Comparison of ENCODE assay signal across 28 cellular contexts in genomic region chr18:39506581-39506980, GRCh38.
"Had no signal": no experiment of that assay in that cellular context is flagged by ENCODE, and none has a peak within 500 bp of the region (broad histone marks: within the 10 kb centered on the region; RNA-seq: fewer than 3 reads in every experiment).

No MANE protein-coding gene starts in this region.

- H3K27ac Mint-ChIP-seq: stimulated activated effector memory CD8-positive, alpha-beta T cell treated with anti-CD3 and anti-CD28 coated beads, Interleukin-12 subunit alpha, Interleukin-12 subunit beta, amount 100 ng/mL, for 72 hours; stimulated activated memory B cell treated with anti-CD40 and anti-IgM and Interleukin-4, amounts not matched to agents 10 μg/mL and 1 μg/mL and 100 μg/mL, for 72 hours; stimulated activated naive B cell treated with anti-CD40 and anti-IgM and Interleukin-4, amounts not matched to agents 10 μg/mL and 1 μg/mL and 100 μg/mL, for 72 hours; stimulated activated naive CD8-positive, alpha-beta T cell treated with anti-CD3 and anti-CD28 coated beads, Interleukin-15, amount 100 ng/mL, for 72 hours; stimulated activated naive CD8-positive, alpha-beta T cell treated with anti-CD3 and anti-CD28 coated beads, Interleukin-15, Interleukin-2, amounts not matched to agents 100 ng/mL and 50 ng/mL, for 24 hours had no signal

- H3K27me3 ChIP-seq: stomach, suprapubic skin, testis, thyroid gland, tibial artery, tibial nerve, transverse colon, upper lobe of left lung, upper lobe of right lung, uterus, vagina had no signal

- DNase-seq: stimulated activated CD4-positive, alpha-beta T cell treated with anti-CD3 and anti-CD28 coated beads, Interleukin-2, amount 100 ng/mL, for 48 hours; stimulated activated CD4-positive, alpha-beta T cell treated with anti-CD3 and anti-CD28 coated beads, Interleukin-4, amount 100 ng/mL, for 1 hour; stimulated activated CD4-positive, alpha-beta T cell treated with anti-CD3 and anti-CD28 coated beads, Interleukin-4, amount 100 ng/mL, for 24 hours; stimulated activated CD4-positive, alpha-beta T cell treated with anti-CD3 and anti-CD28 coated beads, Interleukin-4, amount 100 ng/mL, for 4 hours; stimulated activated CD8-positive, alpha-beta memory T cell treated with anti-CD3 and anti-CD28 coated beads, Interleukin-4, amount 100 ng/mL, for 48 hours; stimulated activated naive B cell treated with anti-CD40 and anti-IgM and Interleukin-4, amounts not matched to agents 10 μg/mL and 1 μg/mL and 100 μg/mL, for 72 hours; stimulated activated naive CD4-positive, alpha-beta T cell; stimulated activated naive CD4-positive, alpha-beta T cell treated with Interleukin-2 at 50 U/mL for 16 hours; stimulated activated naive CD8-positive, alpha-beta T cell treated with anti-CD3 and anti-CD28 coated beads, Interleukin-15, amount 100 ng/mL, for 72 hours; stimulated activated naive CD8-positive, alpha-beta T cell treated with anti-CD3 and anti-CD28 coated beads, Interleukin-15, Interleukin-2, amounts not matched to agents 100 U/mL and 50 U/mL, for 24 hours; stomach; substantia nigra; testis; thyroid gland; tibial artery; transverse colon; trophoblast cell; upper lobe of left lung; upper lobe of right lung; uterus had no signal

- ATAC-seq: stimulated activated effector memory CD8-positive, alpha-beta T cell treated with anti-CD3 and anti-CD28 coated beads, Interleukin-12 subunit alpha, Interleukin-12 subunit beta, amount 100 ng/mL, for 72 hours; stimulated activated memory B cell treated with anti-CD40 and anti-IgM and Interleukin-4, amounts not matched to agents 10 μg/mL and 1 μg/mL and 100 μg/mL, for 72 hours; stimulated activated naive B cell treated with anti-CD40 and anti-IgM and Interleukin-4, amounts not matched to agents 10 μg/mL and 1 μg/mL and 100 μg/mL, for 72 hours; stimulated activated naive CD8-positive, alpha-beta T cell treated with anti-CD3 and anti-CD28 coated beads, Interleukin-15, amount 100 ng/mL, for 72 hours; stimulated activated naive CD8-positive, alpha-beta T cell treated with anti-CD3 and anti-CD28 coated beads, Interleukin-15, Interleukin-2, amounts not matched to agents 100 U/mL and 50 U/mL, for 24 hours; upper lobe of right lung had no signal

- H3K36me3 Mint-ChIP-seq: stimulated activated effector memory CD8-positive, alpha-beta T cell treated with anti-CD3 and anti-CD28 coated beads, Interleukin-12 subunit alpha, Interleukin-12 subunit beta, amount 100 ng/mL, for 72 hours; stimulated activated memory B cell treated with anti-CD40 and anti-IgM and Interleukin-4, amounts not matched to agents 10 μg/mL and 1 μg/mL and 100 μg/mL, for 72 hours; stimulated activated naive B cell treated with anti-CD40 and anti-IgM and Interleukin-4, amounts not matched to agents 10 μg/mL and 1 μg/mL and 100 μg/mL, for 72 hours had no signal

- H3K4me1 Mint-ChIP-seq: stimulated activated effector memory CD8-positive, alpha-beta T cell treated with anti-CD3 and anti-CD28 coated beads, Interleukin-12 subunit alpha, Interleukin-12 subunit beta, amount 100 ng/mL, for 72 hours; stimulated activated memory B cell treated with anti-CD40 and anti-IgM and Interleukin-4, amounts not matched to agents 10 μg/mL and 1 μg/mL and 100 μg/mL, for 72 hours; stimulated activated naive B cell treated with anti-CD40 and anti-IgM and Interleukin-4, amounts not matched to agents 10 μg/mL and 1 μg/mL and 100 μg/mL, for 72 hours; stimulated activated naive CD8-positive, alpha-beta T cell treated with anti-CD3 and anti-CD28 coated beads, Interleukin-15, amount 100 ng/mL, for 72 hours had no signal

- H3K4me3 ChIP-seq: stomach, suprapubic skin, testis, thoracic aorta, thyroid gland, tibial artery, tibial nerve, transverse colon, upper lobe of left lung, upper lobe of right lung, uterus, vagina had no signal

- H3K27me3 Mint-ChIP-seq: stimulated activated memory B cell treated with anti-CD40 and anti-IgM and Interleukin-4, amounts not matched to agents 10 μg/mL and 1 μg/mL and 100 μg/mL, for 72 hours; stimulated activated naive B cell treated with anti-CD40 and anti-IgM and Interleukin-4, amounts not matched to agents 10 μg/mL and 1 μg/mL and 100 μg/mL, for 72 hours; stimulated activated naive CD8-positive, alpha-beta T cell treated with anti-CD3 and anti-CD28 coated beads, Interleukin-15, amount 100 ng/mL, for 72 hours; stimulated activated naive CD8-positive, alpha-beta T cell treated with anti-CD3 and anti-CD28 coated beads, Interleukin-15, Interleukin-2, amounts not matched to agents 100 ng/mL and 50 ng/mL, for 24 hours had no signal

- H3K27ac ChIP-seq: stomach, suprapubic skin, testis, thoracic aorta, thyroid gland, tibial artery, tibial nerve, transverse colon, upper lobe of left lung, upper lobe of right lung, uterus, vagina had no signal

- H3K36me3 ChIP-seq: stomach, suprapubic skin, thoracic aorta, thyroid gland, tibial artery, tibial nerve, transverse colon, upper lobe of left lung, upper lobe of right lung, uterus, vagina had no signal

- H3K4me3 Mint-ChIP-seq: stimulated activated effector memory CD8-positive, alpha-beta T cell treated with anti-CD3 and anti-CD28 coated beads, Interleukin-12 subunit alpha, Interleukin-12 subunit beta, amount 100 ng/mL, for 72 hours; stimulated activated memory B cell treated with anti-CD40 and anti-IgM and Interleukin-4, amounts not matched to agents 10 μg/mL and 1 μg/mL and 100 μg/mL, for 72 hours; stimulated activated naive B cell treated with anti-CD40 and anti-IgM and Interleukin-4, amounts not matched to agents 10 μg/mL and 1 μg/mL and 100 μg/mL, for 72 hours; stimulated activated naive CD8-positive, alpha-beta T cell treated with anti-CD3 and anti-CD28 coated beads, Interleukin-15, amount 100 ng/mL, for 72 hours; stimulated activated naive CD8-positive, alpha-beta T cell treated with anti-CD3 and anti-CD28 coated beads, Interleukin-15, Interleukin-2, amounts not matched to agents 100 ng/mL and 50 ng/mL, for 24 hours had no signal

- FAIRE-seq: urothelium cell line had no signal

- H3K4me1 ChIP-seq: stomach, suprapubic skin, testis, tibial artery, tibial nerve, transverse colon, upper lobe of left lung, upper lobe of right lung, uterus, vagina had no signal

- H3K9me3 ChIP-seq: stomach, suprapubic skin, testis, thoracic aorta, thyroid gland, tibial artery, tibial nerve, transverse colon, upper lobe of left lung, upper lobe of right lung, uterus, vagina had no signal
